33 cellular contexts compared by ENCODE assay signal in the genomic region with DNA sequence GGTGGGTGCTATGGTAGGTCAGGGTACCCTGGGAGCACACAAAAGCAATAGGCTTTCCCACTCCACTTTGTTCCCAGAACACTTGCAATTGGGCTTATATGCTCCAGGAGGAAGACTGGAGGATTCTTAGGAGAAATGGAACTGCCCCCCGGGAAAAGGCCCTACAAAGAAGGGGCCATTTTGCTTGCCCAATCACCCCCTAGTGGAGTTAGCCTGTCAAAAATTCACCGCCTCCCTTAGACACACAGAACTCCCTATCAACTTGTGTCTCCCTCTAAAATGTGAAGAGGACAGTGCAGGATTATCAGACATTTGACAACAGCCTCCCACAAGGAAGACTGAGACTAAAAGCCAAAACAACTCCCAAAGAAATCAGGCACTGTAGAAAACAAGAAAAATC. TPM values are rescaled to one million over a fixed set of nuclear protein-coding genes. Genes with fewer than 3 reads are reported as not detected.
"Had no signal": no experiment of that assay in that cellular context is flagged by ENCODE, and none has a peak within 500 bp of the region (broad histone marks: within the 10 kb centered on the region; RNA-seq: fewer than 3 reads in every experiment).

No MANE protein-coding gene starts in this region.

- H3K4me3 Mint-ChIP-seq: activated CD4-positive, alpha-beta memory T cell treated with anti-CD3 and anti-CD28 coated beads, Interleukin-2, amount 10 ng/mL, durations not matched to agents 7 days and 5 days; activated CD4-positive, alpha-beta T cell treated with anti-CD3 and anti-CD28 coated beads, Interleukin-2, amount 10 ng/mL, durations not matched to agents 7 days and 5 days; activated naive CD4-positive, alpha-beta T cell treated with anti-CD3 and anti-CD28 coated beads, Interleukin-2, amount 10 ng/mL, durations not matched to agents 7 days and 5 days; activated naive CD8-positive, alpha-beta T cell treated with anti-CD3 and anti-CD28 coated beads, Interleukin-2, amount 10 ng/mL, durations not matched to agents 7 days and 5 days; activated T-cell treated with anti-CD3 and anti-CD28 coated beads, Interleukin-2, amount 50 U/mL, for 24 hours; activated T-cell treated with anti-CD3 and anti-CD28 coated beads, Interleukin-2, amount 50 U/mL, for 72 hours; brain; effector memory CD8-positive, alpha-beta T cell had no signal

- H3K27me3 ChIP-seq: ascending aorta, breast epithelium, esophagus squamous epithelium, gastroesophageal sphincter, heart right ventricle had no signal

- H3K9me3 Mint-ChIP-seq: activated CD4-positive, alpha-beta memory T cell treated with anti-CD3 and anti-CD28 coated beads, Interleukin-2, amount 10 ng/mL, durations not matched to agents 7 days and 5 days; activated CD4-positive, alpha-beta T cell treated with anti-CD3 and anti-CD28 coated beads, Interleukin-2, amount 10 ng/mL, durations not matched to agents 7 days and 5 days; activated naive CD4-positive, alpha-beta T cell treated with anti-CD3 and anti-CD28 coated beads, Interleukin-2, amount 10 ng/mL, durations not matched to agents 7 days and 5 days; activated naive CD4-positive, alpha-beta T cell treated with anti-CD3 and anti-CD28 coated beads, Interleukin-2, amount 50 U/mL, for 72 hours; activated naive CD8-positive, alpha-beta T cell treated with anti-CD3 and anti-CD28 coated beads, Interleukin-2, amount 10 ng/mL, durations not matched to agents 7 days and 5 days; activated T-cell treated with anti-CD3 and anti-CD28 coated beads, Interleukin-2, amount 50 U/mL, for 24 hours; brain; effector memory CD8-positive, alpha-beta T cell had no signal

- H3K27ac Mint-ChIP-seq: activated CD4-positive, alpha-beta memory T cell treated with anti-CD3 and anti-CD28 coated beads, Interleukin-2, amount 10 ng/mL, durations not matched to agents 7 days and 5 days; activated CD4-positive, alpha-beta T cell treated with anti-CD3 and anti-CD28 coated beads, Interleukin-2, amount 10 ng/mL, durations not matched to agents 7 days and 5 days; activated naive CD4-positive, alpha-beta T cell treated with anti-CD3 and anti-CD28 coated beads, Interleukin-2, amount 10 ng/mL, durations not matched to agents 7 days and 5 days; activated naive CD4-positive, alpha-beta T cell treated with anti-CD3 and anti-CD28 coated beads, Interleukin-2, amount 50 U/mL, for 72 hours; activated naive CD8-positive, alpha-beta T cell treated with anti-CD3 and anti-CD28 coated beads, Interleukin-2, amount 10 ng/mL, durations not matched to agents 7 days and 5 days; activated T-cell treated with anti-CD3 and anti-CD28 coated beads, Interleukin-2, amount 50 U/mL, for 24 hours; activated T-cell treated with anti-CD3 and anti-CD28 coated beads, Interleukin-2, amount 50 U/mL, for 72 hours; brain; effector memory CD8-positive, alpha-beta T cell had no signal

- H3K27me3 Mint-ChIP-seq: activated CD4-positive, alpha-beta memory T cell treated with anti-CD3 and anti-CD28 coated beads, Interleukin-2, amount 10 ng/mL, durations not matched to agents 7 days and 5 days; activated CD4-positive, alpha-beta T cell treated with anti-CD3 and anti-CD28 coated beads, Interleukin-2, amount 10 ng/mL, durations not matched to agents 7 days and 5 days; activated naive CD4-positive, alpha-beta T cell treated with anti-CD3 and anti-CD28 coated beads, Interleukin-2, amount 10 ng/mL, durations not matched to agents 7 days and 5 days; activated naive CD8-positive, alpha-beta T cell treated with anti-CD3 and anti-CD28 coated beads, Interleukin-2, amount 10 ng/mL, durations not matched to agents 7 days and 5 days; activated T-cell treated with anti-CD3 and anti-CD28 coated beads, Interleukin-2, amount 50 U/mL, for 24 hours; brain; effector memory CD8-positive, alpha-beta T cell had no signal

- H3K4me3 ChIP-seq: ascending aorta, breast epithelium, esophagus squamous epithelium, gastroesophageal sphincter, heart right ventricle had no signal

- H3K36me3 Mint-ChIP-seq: activated naive CD4-positive, alpha-beta T cell treated with anti-CD3 and anti-CD28 coated beads, Interleukin-2, amount 50 U/mL, for 72 hours had no signal

- H3K4me1 Mint-ChIP-seq: activated naive CD4-positive, alpha-beta T cell treated with anti-CD3 and anti-CD28 coated beads, Interleukin-2, amount 10 ng/mL, durations not matched to agents 7 days and 5 days; activated naive CD8-positive, alpha-beta T cell treated with anti-CD3 and anti-CD28 coated beads, Interleukin-2, amount 10 ng/mL, durations not matched to agents 7 days and 5 days had no signal

- DNase-seq: activated CD4-positive, alpha-beta memory T cell treated with anti-CD3 and anti-CD28 coated beads, Interleukin-2, amount 10 ng/mL, durations not matched to agents 7 days and 5 days; activated CD4-positive, alpha-beta T cell treated with anti-CD3 and anti-CD28 coated beads for 1 hour; activated CD4-positive, alpha-beta T cell treated with anti-CD3 and anti-CD28 coated beads for 4 hours; activated CD4-positive, alpha-beta T cell treated with anti-CD3 and anti-CD28 coated beads, Interleukin-2, amount 10 ng/mL, durations not matched to agents 7 days and 5 days; activated CD4-positive, alpha-beta T cell treated with anti-CD3 and anti-CD28 coated beads, Interleukin-2, amount 50 U/mL, for 4 hours; activated CD8-positive, alpha-beta memory T cell treated with anti-CD3 and anti-CD28 coated beads, Interleukin-2, amount 50 U/mL, for 48 hours; activated gamma-delta T cell; activated naive CD4-positive, alpha-beta T cell; activated naive CD4-positive, alpha-beta T cell treated with anti-CD3 and anti-CD28 coated beads, Interleukin-2, amount 10 ng/mL, durations not matched to agents 7 days and 5 days; activated naive CD8-positive, alpha-beta T cell treated with anti-CD3 and anti-CD28 coated beads, Interleukin-2, amount 10 ng/mL, durations not matched to agents 7 days and 5 days; activated T-cell treated with anti-CD3 and anti-CD28 coated beads for 4 hours; activated T-cell treated with anti-CD3 and anti-CD28 coated beads, Interleukin-2, amount 50 U/mL, for 24 hours; activated T-cell treated with anti-CD3 and anti-CD28 coated beads, Interleukin-2, amount 50 U/mL, for 72 hours; caudate nucleus; cortex of kidney; dermis blood vessel endothelial cell; effector CD4-positive, alpha-beta T cell; effector memory CD8-positive, alpha-beta T cell; esophagus squamous epithelium; heart right ventricle; T-helper 1 cell; T-helper 2 cell had no signal

- H3K27ac ChIP-seq: ascending aorta, breast epithelium, epithelial cell of prostate, esophagus squamous epithelium, gastroesophageal sphincter, heart right ventricle had no signal

- H3K9me3 ChIP-seq: ascending aorta, breast epithelium, esophagus squamous epithelium, gastroesophageal sphincter, heart right ventricle had no signal

- ATAC-seq: activated naive CD4-positive, alpha-beta T cell treated with anti-CD3 and anti-CD28 coated beads, Interleukin-2, amount 50 U/mL, for 72 hours; activated T-cell treated with anti-CD3 and anti-CD28 coated beads, Interleukin-2, amount 50 U/mL, for 72 hours; effector memory CD8-positive, alpha-beta T cell; gastroesophageal sphincter had no signal

- H3K4me1 ChIP-seq: ascending aorta, breast epithelium, esophagus squamous epithelium, gastroesophageal sphincter had no signal

- H3K36me3 ChIP-seq: breast epithelium had no signal

RNA-seq across cellular contexts. Expression of gene NLRC4, which starts 36.5 kb away (rescaled TPM):
- total RNA-seq: activated CD4-positive, alpha-beta T cell treated with anti-CD3 and anti-CD28 coated beads, Interleukin-2, amount 10 ng/mL, durations not matched to agents 7 days and 5 days; chondrocyte; dermis blood vessel endothelial cell; endothelial cell of umbilical vein; fibroblast of lung; fibroblast of villous mesenchyme; glomerular endothelial cell had no signal
- polyA plus RNA-seq: endothelial cell of umbilical vein, fibroblast of lung had no signal
